ENCODE assay signal across 8 cellular contexts in the genomic region with DNA sequence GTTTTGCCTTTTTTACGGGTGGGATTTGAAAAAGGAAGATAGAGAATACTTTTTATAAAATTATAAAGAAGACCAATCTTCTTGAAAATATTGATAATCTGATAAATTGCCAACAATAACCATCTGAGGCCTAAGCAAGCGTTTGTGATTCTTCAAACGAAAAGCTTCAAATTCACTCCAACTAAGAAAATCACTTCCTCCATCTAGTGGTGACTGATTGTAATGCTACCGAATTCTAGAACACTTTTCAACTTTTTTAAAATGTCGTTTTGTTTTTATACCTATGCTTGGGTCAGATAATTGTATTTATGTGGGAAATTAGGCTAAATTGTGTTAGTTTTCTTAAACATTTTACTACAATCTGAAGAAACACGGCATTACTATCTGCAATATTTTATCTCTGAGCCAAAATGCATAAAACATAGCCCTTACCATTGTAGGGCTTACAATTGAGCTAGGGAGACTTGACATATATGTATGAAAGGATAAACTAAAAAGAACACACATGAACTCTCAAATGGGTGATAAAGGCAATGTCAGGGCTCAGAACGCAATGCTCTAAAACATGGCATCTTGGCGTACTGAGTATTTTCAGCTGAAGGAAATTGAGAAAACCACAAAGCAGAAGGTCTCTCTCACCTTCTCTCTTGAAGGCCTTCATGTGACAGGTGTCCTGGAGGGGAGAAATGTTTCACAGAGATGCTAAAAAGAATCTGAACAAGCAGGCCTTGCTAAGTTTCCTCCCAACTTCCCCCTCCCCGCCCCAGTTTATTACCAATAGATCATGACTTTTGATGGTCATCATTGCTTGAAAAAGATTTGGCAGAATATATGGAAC. TPM values are rescaled to one million over a fixed set of nuclear protein-coding genes. Genes with fewer than 3 reads are reported as not detected.
A peak's percentile ranks its signal among the peaks of the same experiment; 100 is the strongest.
DNase-seq lines count a peak whose midpoint lies in the region; ATAC-seq and TF ChIP-seq lines count a peak whose summit lies in the region.

No MANE protein-coding gene starts in this region.

- TF ChIP-seq CTCF in AG09309 (IDR thresholded peaks at IDR 0.05; ENCODE audit: control insufficient read depth, insufficient read depth, low read depth, low read length, missing control alignments): peak; percentile 68
- peak; percentile 47; the same call in 1 of the 2 replicates for TF ChIP-seq CTCF in GM12875 (IDR thresholded peaks at IDR 0.05; ENCODE audit: borderline replicate concordance, insufficient read depth, low read depth, low read length)
- TF ChIP-seq CTCF in brain microvascular endothelial cell (IDR thresholded peaks at IDR 0.05; ENCODE audit: low read depth, low read length, missing control alignments): peak; percentile 57
- peak; percentile 63 to 78 (median 72) for TF ChIP-seq CTCF in right lobe of liver (IDR thresholded peaks at IDR 0.05)

- H3K4me3 ChIP-seq in AG09309 (ENCODE audit: control insufficient read depth, low read depth, low read length) (no peak overlapping the region), GM12875 (ENCODE audit: low read depth, low read length) (no peak overlapping the region), brain microvascular endothelial cell (ENCODE audit: low read depth, low read length) (no peak overlapping the region), right lobe of liver (no peak overlapping the region)

- H3K4me1 ChIP-seq in right lobe of liver: no peaks in the 10 kb centered on the region

- ATAC-seq in HG03095 (IDR thresholded peaks at IDR 0.05; ENCODE audit: unreplicated experiment): peak; percentile 69
- peak; percentile 57 to 77 (median 68) for ATAC-seq in right lobe of liver
- ATAC-seq in HG03196 (IDR thresholded peaks at IDR 0.05; ENCODE audit: unreplicated experiment): no peak

- TF ChIP-seq POLR2A in right lobe of liver (IDR thresholded peaks at IDR 0.05): no peak

- H3K36me3 ChIP-seq in brain microvascular endothelial cell (replicated peaks): no peaks in the 10 kb centered on the region
- H3K36me3 ChIP-seq in right lobe of liver: no peaks in the 10 kb centered on the region

- WGBS in right lobe of liver (ENCODE audit: insufficient coverage, low coverage, low lambda C conversion rate, missing lambda C conversion rate): 24% methylated on average over 9 of the region's 9 CpGs

- H3K27me3 ChIP-seq in brain microvascular endothelial cell (replicated peaks): no peaks in the 10 kb centered on the region
- H3K27me3 ChIP-seq in right lobe of liver: no peaks in the 10 kb centered on the region

- intact Hi-C loops in right lobe of liver (cut with DNase I): no loop called here

- in situ Hi-C loops in brain microvascular endothelial cell (cut with HindIII; ENCODE audit: low pct_ligation_motif_present, low sequenced_read_pairs): no loop called here

- H3K27ac ChIP-seq in brain microvascular endothelial cell: no peak overlapping the region
- no peak overlapping the region for H3K27ac ChIP-seq in right lobe of liver

- DNase-seq in AG09309 (ENCODE audit: low read depth) (no peak), NCI-H446 treated with DMSO at 0.1 percent for 48 hours (lab: John Stamatoyannopoulos, UW) (peak; percentile 59), brain microvascular endothelial cell (no peak), right lobe of liver (no peak)
- DNase-seq in activated naive CD4-positive, alpha-beta T cell (lab: John Stamatoyannopoulos, UW): no peak

- H3K9me3 ChIP-seq in right lobe of liver: no peaks in the 10 kb centered on the region

RNA-seq across cellular contexts. Expression of gene G2E3, which starts 36.8 kb away (rescaled TPM):
- 1 to 10 TPM; 3.0 to 6.4 (median 4.7) TPM for total RNA-seq in right lobe of liver
